ENCODE assay signal across 8 cellular contexts in genomic region chr16:48244863-48245195, GRCh38. TPM values are rescaled to one million over a fixed set of nuclear protein-coding genes. Genes with fewer than 3 reads are reported as not detected.
A peak's percentile ranks its signal among the peaks of the same experiment; 100 is the strongest.
DNase-seq lines count a peak whose midpoint lies in the region; TF ChIP-seq lines count a peak whose summit lies in the region.

No MANE protein-coding gene starts in this region.

- no peak for TF ChIP-seq CTCF in Peyer's patch (IDR thresholded peaks at IDR 0.05)
- no peak for TF ChIP-seq CTCF in parathyroid adenoma (IDR thresholded peaks at IDR 0.05)

- H3K27me3 ChIP-seq in Peyer's patch, result no peaks in the 10 kb centered on the region
- H3K27me3 ChIP-seq in esophagus (ENCODE audit: control insufficient read depth in 1 of 2, insufficient read depth in 2 of 2, low read length in 2 of 2), result no peaks in the 10 kb centered on the region
- no peaks in the 10 kb centered on the region for H3K27me3 ChIP-seq in parathyroid adenoma (ENCODE audit: control insufficient read depth, insufficient read depth, low read length)

- peak; percentile 22 for DNase-seq in ELR (ENCODE audit: low read depth)
- DNase-seq in Peyer's patch, result no peak
- no peak for DNase-seq in NCI-H2107 (lab: John Stamatoyannopoulos, UW)
- DNase-seq in cortex of kidney (lab: John Stamatoyannopoulos, UW), result no peak
- no peak for DNase-seq in NCI-H2107 treated with DMSO at 0.1 percent for 48 hours (lab: John Stamatoyannopoulos, UW; ENCODE audit: unreplicated experiment)
- DNase-seq in NCI-H510A (lab: John Stamatoyannopoulos, UW), result no peak

- peaks cover 34% of the 10 kb centered on the region for H3K79me2 ChIP-seq in parathyroid adenoma

- H3K4me1 ChIP-seq in Peyer's patch (peaks cover 0 to 31% (median 10%) of the 10 kb centered on the region in 4 donors), esophagus (ENCODE audit: control insufficient read depth in 2 of 2, insufficient read depth in 2 of 2, low read length in 1 of 2) (peaks cover 3 to 4% of the 10 kb centered on the region in 2 donors), parathyroid adenoma (peaks cover 8% of the 10 kb centered on the region)

- H3K36me3 ChIP-seq in Peyer's patch (no peaks in the 10 kb centered on the region), esophagus (ENCODE audit: control insufficient read depth in 2 of 2, insufficient read depth in 2 of 2, low read length in 1 of 2) (no peaks in the 10 kb centered on the region), parathyroid adenoma (ENCODE audit: control insufficient read depth, insufficient read depth, low read length) (no peaks in the 10 kb centered on the region)

- no peaks in the 10 kb centered on the region for H3K9me3 ChIP-seq in Peyer's patch
- no peaks in the 10 kb centered on the region for H3K9me3 ChIP-seq in esophagus (ENCODE audit: control insufficient read depth in 2 of 2, insufficient read depth in 1 of 2, low read depth in 1 of 2, low read length in 1 of 2)
- no peaks in the 10 kb centered on the region for H3K9me3 ChIP-seq in parathyroid adenoma (ENCODE audit: control insufficient read depth, low read length)

- TF ChIP-seq POLR2A in Peyer's patch (IDR thresholded peaks at IDR 0.05), result no peak

- H3K27ac ChIP-seq in Peyer's patch (peak overlapping the region; percentile 84 to 91 (median 89)), esophagus (ENCODE audit: low read depth in 2 of 2, low read length in 1 of 2) (peak overlapping the region; percentile 93 to 95), parathyroid adenoma (peak overlapping the region; percentile 74)

- WGBS in esophagus, 2 donors, result 2 to 3% methylated on average over 8 of the region's 8 CpGs

- peak overlapping the region; percentile 85 for H2AFZ ChIP-seq in parathyroid adenoma

- H3K9ac ChIP-seq in parathyroid adenoma, result peak overlapping the region; percentile 87

- peak overlapping the region; percentile 70 to 82 (median 79) for H3K4me3 ChIP-seq in Peyer's patch
- H3K4me3 ChIP-seq in esophagus (ENCODE audit: low read depth in 1 of 2, low read length in 2 of 2), result peak overlapping the region; percentile 88 to 92
- H3K4me3 ChIP-seq in parathyroid adenoma (ENCODE audit: low read depth, low read length), result peak overlapping the region; percentile 92

- H3K4me2 ChIP-seq in parathyroid adenoma (ENCODE audit: low read length), result peak overlapping the region; percentile 73

RNA-seq across cellular contexts. Expression of gene LONP2, which starts 0.7 kb away (rescaled TPM):
- total RNA-seq in Peyer's patch, result 100 to 1,000 TPM in 1 of 4 donors, 10 to 100 TPM in 3; 56.7 to 104 (median 70.7) TPM
- 10 to 100 TPM; 16.2 to 28.6 TPM for polyA plus RNA-seq in esophagus

RNA-seq across cellular contexts. Expression of gene ABCC11, which starts 2.5 kb away (rescaled TPM):
- under 1 TPM in 2 of 4 donors, not detected in 2; 0.40 to 0.66 TPM for total RNA-seq in Peyer's patch
- polyA plus RNA-seq in esophagus, result under 1 TPM; 0.08 TPM
